Comparison of ENCODE assay signal across 8 cellular contexts in the genomic region with DNA sequence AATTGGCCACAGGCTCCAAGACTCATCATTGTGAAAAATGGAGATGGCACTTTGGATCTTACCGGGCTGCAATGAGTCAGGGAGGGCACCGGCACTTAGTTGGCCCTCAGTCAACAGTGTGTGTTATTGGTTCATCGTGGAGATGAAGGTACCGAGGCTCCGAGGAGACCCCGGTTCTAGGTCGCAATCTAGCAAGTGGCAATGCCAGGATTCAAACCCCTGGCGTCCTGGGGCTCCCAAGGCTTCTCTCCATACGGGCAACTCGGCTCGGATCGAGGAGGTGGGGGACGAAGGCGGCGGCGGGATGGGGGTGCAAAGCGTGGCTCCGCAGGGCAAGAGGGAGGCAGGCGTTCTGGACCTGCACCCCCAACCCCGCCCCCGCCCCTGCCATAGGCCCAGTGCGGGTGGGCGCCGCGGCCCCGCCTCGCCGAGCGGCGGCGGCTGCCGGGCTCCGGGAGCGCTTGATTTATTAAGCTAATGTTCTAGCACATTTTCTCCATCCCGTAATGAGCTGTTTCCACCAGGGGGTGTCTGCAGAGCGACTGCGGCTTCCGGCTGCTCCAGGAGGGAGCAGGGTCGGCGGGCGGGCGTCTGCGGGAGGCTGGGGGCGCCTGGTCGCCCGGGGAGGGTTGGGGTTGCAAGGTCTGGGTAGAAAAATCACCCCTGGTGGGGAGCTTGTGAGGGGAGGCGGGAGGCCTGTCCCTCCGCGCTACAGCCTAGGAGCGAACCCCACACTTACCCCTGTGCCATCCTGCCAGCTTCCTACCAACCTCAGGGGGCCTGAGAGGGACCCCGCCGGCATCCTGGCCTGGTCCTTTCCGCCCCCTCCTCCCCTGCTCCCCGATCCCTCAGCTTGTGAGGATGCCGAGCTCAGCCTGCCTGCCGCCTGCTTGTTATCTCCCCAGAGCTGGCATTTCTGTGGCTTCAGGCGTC. TPM values are rescaled to one million over a fixed set of nuclear protein-coding genes. Genes with fewer than 3 reads are reported as not detected.
DNase-seq lines count a peak whose midpoint lies in the region; TF ChIP-seq lines count a peak whose summit lies in the region.

No MANE protein-coding gene starts in this region.

- POLR2A ChIA-PET in activated CD4-positive, alpha-beta memory T cell treated with anti-CD3 and anti-CD28 coated beads for 36 hours (lab: Charles Lee) = interaction anchor here (0.6 kb wide), 1 partner anchor 150 kb away, joined by 3 read pairs; no protein-coding TSS in a partner anchor

- H3K4me2 ChIP-seq in fibroblast of lung (ENCODE audit: extremely low read depth, insufficient read depth, low read length) = peak overlapping the region; percentile 45

- no peaks in the 10 kb centered on the region for H4K20me1 ChIP-seq in fibroblast of lung (ENCODE audit: control insufficient read depth, extremely low read depth, insufficient read depth, low read length)

- peaks cover 35% of the 10 kb centered on the region for H3K27me3 Mint-ChIP-seq in activated CD4-positive, alpha-beta memory T cell treated with anti-CD3 and anti-CD28 coated beads for 36 hours
- H3K27me3 Mint-ChIP-seq in nephron (ENCODE audit: low read depth) = peaks cover 17% of the 10 kb centered on the region

- H3K9ac ChIP-seq in fibroblast of lung (ENCODE audit: insufficient read depth, low read length) = no peak overlapping the region

- no peaks in the 10 kb centered on the region for H3K4me1 ChIP-seq in fibroblast of lung (ENCODE audit: control insufficient read depth, extremely low read depth, insufficient read depth, low read length)

- H3K9me3 ChIP-seq in fibroblast of lung (ENCODE audit: control insufficient read depth, insufficient read depth, low read depth, low read length) = no peaks in the 10 kb centered on the region

- intact Hi-C loops in activated CD4-positive, alpha-beta memory T cell treated with anti-CD3 and anti-CD28 coated beads for 36 hours (cut with micrococcal nuclease) = loop anchor here (1.0 kb wide), 1 partner anchor 311 kb away; no protein-coding TSS in a partner anchor

- no peaks in the 10 kb centered on the region for H3K79me2 ChIP-seq in fibroblast of lung (ENCODE audit: control insufficient read depth, insufficient read depth, low read length)

- peaks cover 8% of the 10 kb centered on the region for H3K4me1 Mint-ChIP-seq in activated CD4-positive, alpha-beta memory T cell treated with anti-CD3 and anti-CD28 coated beads for 36 hours (ENCODE audit: low read depth)
- peaks cover 11% of the 10 kb centered on the region for H3K4me1 Mint-ChIP-seq in nephron

- peak; percentile 20 to 35 for TF ChIP-seq CTCF in fibroblast of lung (conservative IDR thresholded peaks at IDR 0.05 in 1 of 2, IDR thresholded peaks at IDR 0.05 in 1 of 2; ENCODE audit: low read depth in 1 of 2, low read length in 2 of 2)
- TF ChIP-seq CTCF in nephron (IDR thresholded peaks at IDR 0.05; ENCODE audit: unreplicated experiment in 3 of 3) = peak; percentile 45 to 69 (median 62)

- H2AFZ ChIP-seq in fibroblast of lung (ENCODE audit: low read length) = peak overlapping the region; percentile 48

- H3K27ac ChIP-seq in fibroblast of lung (ENCODE audit: insufficient read depth, low read length) = no peak overlapping the region

- H3K27ac Mint-ChIP-seq in activated CD4-positive, alpha-beta memory T cell treated with anti-CD3 and anti-CD28 coated beads for 36 hours = no peak overlapping the region
- no peak overlapping the region for H3K27ac Mint-ChIP-seq in nephron

- peaks cover 38% of the 10 kb centered on the region for H3K27me3 ChIP-seq in fibroblast of lung (ENCODE audit: control insufficient read depth, insufficient read depth, low read length)

- CTCF ChIA-PET in activated CD4-positive, alpha-beta memory T cell treated with anti-CD3 and anti-CD28 coated beads for 36 hours (lab: Charles Lee) = interaction anchor here (0.6 to 1.9 kb wide), 11 partner anchors 10 to 421 kb away, joined by 3 to 15 read pairs (median 4); a partner anchor contains a TSS

- H3K36me3 ChIP-seq in fibroblast of lung (ENCODE audit: control insufficient read depth, insufficient read depth, low read length) = no peaks in the 10 kb centered on the region

- H3K9me3 Mint-ChIP-seq in activated CD4-positive, alpha-beta memory T cell treated with anti-CD3 and anti-CD28 coated beads for 36 hours = no peaks in the 10 kb centered on the region
- peaks cover 9% of the 10 kb centered on the region for H3K9me3 Mint-ChIP-seq in nephron

- H3K4me3 Mint-ChIP-seq in activated CD4-positive, alpha-beta memory T cell treated with anti-CD3 and anti-CD28 coated beads for 36 hours = peak overlapping the region; percentile 54
- peak overlapping the region; percentile 69 to 74 (median 71) for H3K4me3 Mint-ChIP-seq in nephron

- peak overlapping the region; percentile 55 for H3K4me3 ChIP-seq in Jurkat, Clone E6-1 (ENCODE audit: low read length)
- H3K4me3 ChIP-seq in fibroblast of lung (replicated peaks in 1 of 4; ENCODE audit: control extremely low read depth in 1 of 4, insufficient read depth in 1 of 4, low read depth in 3 of 4, low read length in 4 of 4) = peak overlapping the region; percentile 2 to 40 (median 26)

- DNase-seq in D341Med (ENCODE audit: low spot score) (peak; percentile 84), fibroblast of lung (ENCODE audit: low read depth in 2 of 2) (peak; percentile 33 to 56), globus pallidus (ENCODE audit: low spot score) (no peak), ureter (ENCODE audit: low spot score) (no peak), HCEC 1CT (no peak)
- peak; percentile 73 for DNase-seq in Jurkat, Clone E6-1 (ENCODE audit: low read depth, low spot score)
- peak; percentile 45 for DNase-seq in activated CD4-positive, alpha-beta memory T cell treated with anti-CD3 and anti-CD28 coated beads for 36 hours

- H3K36me3 Mint-ChIP-seq in activated CD4-positive, alpha-beta memory T cell treated with anti-CD3 and anti-CD28 coated beads for 36 hours = no peaks in the 10 kb centered on the region
- no peaks in the 10 kb centered on the region for H3K36me3 Mint-ChIP-seq in nephron (ENCODE audit: low read depth)

RNA-seq across cellular contexts. Expression of a gene that starts 48.7 kb away (rescaled TPM):
- polyA plus RNA-seq in Jurkat, Clone E6-1 (2012; ENCODE audit: insufficient read depth, insufficient read length) = 2.3 TPM
- 1 to 10 TPM in 1 of 2 experiments, under 1 TPM in 1; 0.99 to 1.1 TPM for total RNA-seq in activated CD4-positive, alpha-beta memory T cell treated with anti-CD3 and anti-CD28 coated beads for 36 hours
- 0.77 and 2.5 TPM in 2 replicates for total RNA-seq in fibroblast of lung
- polyA plus RNA-seq in fibroblast of lung = 0.73 and 1.4 TPM in 2 replicates
- 0.62 and 2.2 TPM in 2 replicates for polyA plus RNA-seq in fibroblast of lung (2012)
- polyA minus RNA-seq in fibroblast of lung (ENCODE audit: low replicate concordance) = 1.9 and 3.9 TPM in 2 replicates
- 53.7 TPM for total RNA-seq in ureter

Comparison
In these comparisons a context has a peak if more than half of its experiments do, and no peak if none do; other contexts are left out.
1. DNase-seq: peak in D341Med (single experiment), Jurkat, Clone E6-1 (single experiment), activated CD4-positive, alpha-beta memory T cell treated with anti-CD3 and anti-CD28 coated beads for 36 hours (single experiment) and fibroblast of lung (2 of 2); none in globus pallidus (single experiment), ureter (single experiment) and HCEC 1CT (single experiment).
2. RNA of a gene that starts 48.7 kb away (total RNA-seq): 53.7 TPM in ureter (single experiment); 0.77 to 2.5 TPM in fibroblast of lung and 0.99 to 1.1 TPM in activated CD4-positive, alpha-beta memory T cell treated with anti-CD3 and anti-CD28 coated beads for 36 hours; every median in the first group is over 10 times any median in the second.